ENCODE assay signal across 8 cellular contexts in genomic region chr3:16467368-16467767, GRCh38. TPM values are rescaled to one million over a fixed set of nuclear protein-coding genes. Genes with fewer than 3 reads are reported as not detected.
DNase-seq lines count a peak whose midpoint lies in the region; ATAC-seq and TF ChIP-seq lines count a peak whose summit lies in the region.

No MANE protein-coding gene starts in this region.

- H3K4me1 ChIP-seq in esophagus squamous epithelium, result peaks cover 0 to 20% (median 4%) of the 10 kb centered on the region in 3 donors

- TF ChIP-seq CTCF in omental fat pad (IDR thresholded peaks at IDR 0.05), result no peak
- TF ChIP-seq CTCF in esophagus squamous epithelium (IDR thresholded peaks at IDR 0.05), result no peak

- DNase-seq in activated CD8-positive, alpha-beta memory T cell treated with anti-CD3 and anti-CD28 coated beads, Interleukin-2, amount 50 U/mL, for 4 hours, result peak; percentile 55
- DNase-seq in stimulated activated CD4-positive, alpha-beta T cell treated with anti-CD3 and anti-CD28 coated beads, Interleukin-2, amount 100 ng/mL, for 48 hours, result peak; percentile 11 to 23
- DNase-seq in omental fat pad (ENCODE audit: low spot score), result no peak
- DNase-seq in HUDEP-2 (lab: John Stamatoyannopoulos, UW; ENCODE audit: unreplicated experiment in 76 of 76), result no peak
- DNase-seq in esophagus squamous epithelium (lab: John Stamatoyannopoulos, UW), result no peak
- no peak for DNase-seq in COR-L47 (lab: John Stamatoyannopoulos, UW)

- peak overlapping the region in 2 of 4 donors; percentile 10 to 17 for H3K27ac ChIP-seq in esophagus squamous epithelium

- WGBS in esophagus squamous epithelium, 2 donors, result 72 to 75% methylated on average over 5 to 8 of the region's 9 CpGs

- ATAC-seq in GM18873 (IDR thresholded peaks at IDR 0.05; ENCODE audit: low FRiP score, unreplicated experiment), result peak; percentile 92
- peak; percentile 88 for ATAC-seq in HG02943 (IDR thresholded peaks at IDR 0.05; ENCODE audit: low read depth, unreplicated experiment)
- ATAC-seq in omental fat pad (ENCODE audit: low FRiP score), result no peak

- no peak for TF ChIP-seq POLR2A in esophagus squamous epithelium (IDR thresholded peaks at IDR 0.05)

- H3K36me3 ChIP-seq in esophagus squamous epithelium, result peaks cover 0 to 3% (median 0%) of the 10 kb centered on the region in 3 donors

- H3K9me3 ChIP-seq in esophagus squamous epithelium, result peaks cover 0 to 10% (median 6%) of the 10 kb centered on the region in 3 donors

- intact Hi-C loops in esophagus squamous epithelium (cut with DNase I), result no loop called here

- no peaks in the 10 kb centered on the region for H3K27me3 ChIP-seq in esophagus squamous epithelium

- no peak overlapping the region for H3K4me3 ChIP-seq in esophagus squamous epithelium

RNA-seq across cellular contexts. Expression of gene RFTN1, which starts 46.1 kb away (rescaled TPM):
- total RNA-seq in omental fat pad (10 to 100 TPM; 42.4 to 94.4 (median 62.5) TPM), esophagus squamous epithelium (10 to 100 TPM in 2 of 4 donors, 1 to 10 TPM in 2; 5.0 to 22.7 (median 12.4) TPM)

Comparison
In these comparisons a context has a peak if more than half of its experiments do, and no peak if none do; other contexts are left out.
1. DNase-seq: peak in activated CD8-positive, alpha-beta memory T cell treated with anti-CD3 and anti-CD28 coated beads, Interleukin-2, amount 50 U/mL, for 4 hours (single experiment) and stimulated activated CD4-positive, alpha-beta T cell treated with anti-CD3 and anti-CD28 coated beads, Interleukin-2, amount 100 ng/mL, for 48 hours (2 of 2); none in omental fat pad (single experiment), HUDEP-2 (0 of 76), esophagus squamous epithelium (single experiment) and COR-L47 (single experiment).